2 cellular contexts compared by ENCODE assay signal in the genomic region with DNA sequence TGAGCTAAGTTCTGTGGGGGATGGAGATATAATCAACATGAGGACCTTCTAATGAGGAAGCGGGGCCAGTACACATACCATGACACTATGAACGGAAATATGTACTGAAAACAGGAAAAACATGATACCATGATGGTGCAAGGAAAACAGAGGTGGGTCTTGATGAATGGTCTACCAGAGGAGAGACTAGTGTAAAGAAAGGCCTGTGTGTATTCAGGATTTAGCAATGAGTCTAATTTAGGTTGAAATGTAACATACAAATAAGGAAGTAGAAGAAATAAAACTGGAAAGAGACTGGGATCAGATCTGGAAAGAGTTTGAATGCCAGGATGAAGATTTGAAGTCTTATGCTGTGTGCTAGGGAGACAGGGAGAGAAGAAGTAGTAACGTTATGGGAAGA.
TF ChIP-seq lines count a peak whose summit lies in the region.

No MANE protein-coding gene starts in this region.

TF ChIP-seq in SK-N-SH, 30 proteins besides CTCF, POLR2A, EP300 and RAD21 (continued from another document):
- TF ChIP-seq, protein P1, sequence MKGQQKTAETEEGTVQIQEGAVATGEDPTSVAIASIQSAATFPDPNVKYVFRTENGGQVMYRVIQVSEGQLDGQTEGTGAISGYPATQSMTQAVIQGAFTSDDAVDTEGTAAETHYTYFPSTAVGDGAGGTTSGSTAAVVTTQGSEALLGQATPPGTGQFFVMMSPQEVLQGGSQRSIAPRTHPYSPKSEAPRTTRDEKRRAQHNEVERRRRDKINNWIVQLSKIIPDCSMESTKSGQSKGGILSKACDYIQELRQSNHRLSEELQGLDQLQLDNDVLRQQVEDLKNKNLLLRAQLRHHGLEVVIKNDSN (IDR thresholded peaks at IDR 0.05; ENCODE audit: borderline replicate concordance, low read depth): no peak
- TF ChIP-seq REST (IDR thresholded peaks at IDR 0.05; ENCODE audit: low read depth, low read length): no peak
- TF ChIP-seq EZH2phosphoT487 (IDR thresholded peaks at IDR 0.05; ENCODE audit: borderline replicate concordance, low read depth): no peak
- TF ChIP-seq RCOR1 (IDR thresholded peaks at IDR 0.05; ENCODE audit: low read length): no peak
- no peak for TF ChIP-seq ZBTB33 (IDR thresholded peaks at IDR 0.05; ENCODE audit: borderline replicate concordance, low read depth)
- no peak for TF ChIP-seq FOSL2 (IDR thresholded peaks at IDR 0.05; ENCODE audit: borderline replicate concordance, low read depth)
- TF ChIP-seq GATA2 (CRISPR knock-in tag; IDR thresholded peaks at IDR 0.05): no peak
- no peak for TF ChIP-seq FOXM1 (IDR thresholded peaks at IDR 0.05; ENCODE audit: low read depth)
TF ChIP-seq in SK-N-SH: peak in this region for 0.

TF ChIP-seq in WTC11, 78 proteins besides CTCF, POLR2A, EP300 and RAD21 (continued from another document):
- TF ChIP-seq PRDM15 (CRISPR knock-in tag; IDR thresholded peaks at IDR 0.05) (no peak), FOXP4 (CRISPR knock-in tag; IDR thresholded peaks at IDR 0.05) (no peak), RELA (CRISPR knock-in tag; IDR thresholded peaks at IDR 0.05; ENCODE audit: borderline replicate concordance) (no peak), NFATC4 (CRISPR knock-in tag; IDR thresholded peaks at IDR 0.05) (no peak), ZNF281 (CRISPR knock-in tag; IDR thresholded peaks at IDR 0.05) (no peak), ZNF219 (CRISPR knock-in tag; IDR thresholded peaks at IDR 0.05; ENCODE audit: borderline replicate concordance) (no peak)
- TF ChIP-seq, protein P1 (CRISPR knock-in tag; IDR thresholded peaks at IDR 0.05): no peak
- TF ChIP-seq, protein P2, sequence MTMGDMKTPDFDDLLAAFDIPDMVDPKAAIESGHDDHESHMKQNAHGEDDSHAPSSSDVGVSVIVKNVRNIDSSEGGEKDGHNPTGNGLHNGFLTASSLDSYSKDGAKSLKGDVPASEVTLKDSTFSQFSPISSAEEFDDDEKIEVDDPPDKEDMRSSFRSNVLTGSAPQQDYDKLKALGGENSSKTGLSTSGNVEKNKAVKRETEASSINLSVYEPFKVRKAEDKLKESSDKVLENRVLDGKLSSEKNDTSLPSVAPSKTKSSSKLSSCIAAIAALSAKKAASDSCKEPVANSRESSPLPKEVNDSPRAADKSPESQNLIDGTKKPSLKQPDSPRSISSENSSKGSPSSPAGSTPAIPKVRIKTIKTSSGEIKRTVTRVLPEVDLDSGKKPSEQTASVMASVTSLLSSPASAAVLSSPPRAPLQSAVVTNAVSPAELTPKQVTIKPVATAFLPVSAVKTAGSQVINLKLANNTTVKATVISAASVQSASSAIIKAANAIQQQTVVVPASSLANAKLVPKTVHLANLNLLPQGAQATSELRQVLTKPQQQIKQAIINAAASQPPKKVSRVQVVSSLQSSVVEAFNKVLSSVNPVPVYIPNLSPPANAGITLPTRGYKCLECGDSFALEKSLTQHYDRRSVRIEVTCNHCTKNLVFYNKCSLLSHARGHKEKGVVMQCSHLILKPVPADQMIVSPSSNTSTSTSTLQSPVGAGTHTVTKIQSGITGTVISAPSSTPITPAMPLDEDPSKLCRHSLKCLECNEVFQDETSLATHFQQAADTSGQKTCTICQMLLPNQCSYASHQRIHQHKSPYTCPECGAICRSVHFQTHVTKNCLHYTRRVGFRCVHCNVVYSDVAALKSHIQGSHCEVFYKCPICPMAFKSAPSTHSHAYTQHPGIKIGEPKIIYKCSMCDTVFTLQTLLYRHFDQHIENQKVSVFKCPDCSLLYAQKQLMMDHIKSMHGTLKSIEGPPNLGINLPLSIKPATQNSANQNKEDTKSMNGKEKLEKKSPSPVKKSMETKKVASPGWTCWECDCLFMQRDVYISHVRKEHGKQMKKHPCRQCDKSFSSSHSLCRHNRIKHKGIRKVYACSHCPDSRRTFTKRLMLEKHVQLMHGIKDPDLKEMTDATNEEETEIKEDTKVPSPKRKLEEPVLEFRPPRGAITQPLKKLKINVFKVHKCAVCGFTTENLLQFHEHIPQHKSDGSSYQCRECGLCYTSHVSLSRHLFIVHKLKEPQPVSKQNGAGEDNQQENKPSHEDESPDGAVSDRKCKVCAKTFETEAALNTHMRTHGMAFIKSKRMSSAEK (CRISPR knock-in tag; IDR thresholded peaks at IDR 0.05; ENCODE audit: borderline replicate concordance): no peak
